Comparison of ENCODE assay signal across 23 cellular contexts in genomic region chr15:24985224-24985623, GRCh38.
"Had no signal": no experiment of that assay in that cellular context is flagged by ENCODE, and none has a peak within 500 bp of the region (broad histone marks: within the 10 kb centered on the region; RNA-seq: fewer than 3 reads in every experiment).

No MANE protein-coding gene starts in this region.

- H3K27me3 Mint-ChIP-seq: activated T-cell treated with anti-CD3 and anti-CD28 coated beads, Interleukin-2, amount 50 U/mL, for 24 hours; activated T-helper 17 cell treated with anti-CD3 and anti-CD28 coated beads, Interleukin-2, amount 50 U/mL, for 72 hours; brain; effector memory CD8-positive, alpha-beta T cell; naive thymus-derived CD8-positive, alpha-beta T cell; progenitor cell of endocrine pancreas had no signal

- FAIRE-seq: colon, endothelial cell of umbilical vein, keratinocyte had no signal

- H3K27me3 ChIP-seq: dorsolateral prefrontal cortex, thyroid gland, upper lobe of right lung had no signal

- DNase-seq: activated CD4-positive, alpha-beta T cell treated with anti-CD3 and anti-CD28 coated beads, Interleukin-2, amount 50 U/mL, for 4 hours; activated CD8-positive, alpha-beta memory T cell treated with anti-CD3 and anti-CD28 coated beads for 24 hours; activated CD8-positive, alpha-beta memory T cell treated with anti-CD3 and anti-CD28 coated beads, Interleukin-2, amount 50 U/mL, for 4 hours; activated T-cell treated with anti-CD3 and anti-CD28 coated beads, Interleukin-2, amount 50 U/mL, for 24 hours; aorta; central memory CD4-positive, alpha-beta T cell; dorsolateral prefrontal cortex; effector memory CD8-positive, alpha-beta T cell; naive thymus-derived CD8-positive, alpha-beta T cell; stimulated activated CD4-positive, alpha-beta T cell treated with anti-CD3 and anti-CD28 coated beads, Interleukin-4, amount 100 ng/mL, for 4 hours; stimulated activated naive CD8-positive, alpha-beta T cell treated with anti-CD3 and anti-CD28 coated beads, Interleukin-15, Interleukin-2, amounts not matched to agents 100 U/mL and 50 U/mL, for 24 hours; T-helper 9 cell; thyroid gland; upper lobe of right lung had no signal

- ATAC-seq: activated naive CD4-positive, alpha-beta T cell treated with anti-CD3 and anti-CD28 coated beads, Interleukin-2, amount 50 U/mL, for 72 hours; activated T-helper 17 cell treated with anti-CD3 and anti-CD28 coated beads, Interleukin-2, amount 50 U/mL, for 72 hours; effector memory CD8-positive, alpha-beta T cell; naive thymus-derived CD8-positive, alpha-beta T cell; stimulated activated naive CD8-positive, alpha-beta T cell treated with anti-CD3 and anti-CD28 coated beads, Interleukin-15, Interleukin-2, amounts not matched to agents 100 U/mL and 50 U/mL, for 24 hours; upper lobe of right lung had no signal

- H3K9me3 ChIP-seq: thyroid gland had no signal

- H3K27ac Mint-ChIP-seq: activated naive CD4-positive, alpha-beta T cell treated with anti-CD3 and anti-CD28 coated beads, Interleukin-2, amount 50 U/mL, for 72 hours; activated T-cell treated with anti-CD3 and anti-CD28 coated beads, Interleukin-2, amount 50 U/mL, for 24 hours; activated T-helper 17 cell treated with anti-CD3 and anti-CD28 coated beads, Interleukin-2, amount 50 U/mL, for 72 hours; effector memory CD8-positive, alpha-beta T cell; progenitor cell of endocrine pancreas had no signal

- H3K4me1 Mint-ChIP-seq: activated T-helper 17 cell treated with anti-CD3 and anti-CD28 coated beads, Interleukin-2, amount 50 U/mL, for 72 hours; mesothelial cell of epicardium; naive thymus-derived CD8-positive, alpha-beta T cell had no signal

- H3K4me3 ChIP-seq: lung, thyroid gland, upper lobe of right lung had no signal

- H3K27ac ChIP-seq: dorsolateral prefrontal cortex, thyroid gland, upper lobe of right lung had no signal

- H3K4me1 ChIP-seq: thyroid gland, upper lobe of right lung had no signal

- H3K4me3 Mint-ChIP-seq: activated T-cell treated with anti-CD3 and anti-CD28 coated beads, Interleukin-2, amount 50 U/mL, for 24 hours; activated T-helper 17 cell treated with anti-CD3 and anti-CD28 coated beads, Interleukin-2, amount 50 U/mL, for 72 hours; brain; effector memory CD8-positive, alpha-beta T cell; mesothelial cell of epicardium; naive thymus-derived CD8-positive, alpha-beta T cell had no signal
